Comparison of ENCODE assay signal across 8 cellular contexts in the genomic region with DNA sequence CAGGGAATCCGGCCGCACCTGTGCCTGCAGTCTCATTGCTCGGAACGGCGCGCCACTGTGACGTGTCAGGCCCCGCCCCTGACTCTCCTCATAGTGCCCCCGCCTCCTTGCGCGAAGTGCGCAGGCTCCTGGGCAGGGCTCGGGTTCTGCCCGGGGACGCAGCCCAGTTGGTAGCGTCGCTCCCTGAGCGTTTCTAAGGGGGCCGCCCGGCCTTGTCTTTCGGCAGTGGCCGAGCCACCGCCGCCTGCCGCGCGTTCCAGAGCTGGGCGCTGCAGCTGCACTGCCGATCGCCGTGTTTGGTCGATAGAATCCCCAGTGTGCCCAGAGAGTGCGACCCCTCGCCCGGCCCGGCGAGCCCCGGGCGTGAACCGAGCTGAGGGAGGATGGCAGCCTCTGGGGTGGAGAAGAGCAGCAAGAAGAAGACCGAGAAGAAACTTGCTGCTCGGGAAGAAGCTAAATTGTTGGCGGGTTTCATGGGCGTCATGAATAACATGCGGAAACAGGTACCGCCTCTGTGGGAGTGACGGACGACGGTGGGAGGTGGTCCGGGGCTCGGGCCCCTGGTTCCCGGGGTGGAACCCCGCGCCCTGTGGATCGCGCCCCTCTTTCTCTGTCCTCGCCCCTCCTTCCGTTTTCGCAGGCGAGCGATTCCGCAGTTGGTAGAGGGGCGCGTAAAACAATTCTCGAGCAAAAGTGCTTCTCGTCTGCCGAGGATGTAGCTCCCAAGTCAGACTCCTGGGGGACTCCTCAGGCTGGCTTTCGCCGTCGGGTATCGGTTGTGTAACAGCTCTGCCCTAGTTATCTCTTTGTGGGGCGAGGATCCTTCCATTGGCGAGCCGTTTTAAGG.
DNase-seq lines count a peak whose midpoint lies in the region; ATAC-seq lines count a peak whose summit lies in the region.

A gene with protein sequence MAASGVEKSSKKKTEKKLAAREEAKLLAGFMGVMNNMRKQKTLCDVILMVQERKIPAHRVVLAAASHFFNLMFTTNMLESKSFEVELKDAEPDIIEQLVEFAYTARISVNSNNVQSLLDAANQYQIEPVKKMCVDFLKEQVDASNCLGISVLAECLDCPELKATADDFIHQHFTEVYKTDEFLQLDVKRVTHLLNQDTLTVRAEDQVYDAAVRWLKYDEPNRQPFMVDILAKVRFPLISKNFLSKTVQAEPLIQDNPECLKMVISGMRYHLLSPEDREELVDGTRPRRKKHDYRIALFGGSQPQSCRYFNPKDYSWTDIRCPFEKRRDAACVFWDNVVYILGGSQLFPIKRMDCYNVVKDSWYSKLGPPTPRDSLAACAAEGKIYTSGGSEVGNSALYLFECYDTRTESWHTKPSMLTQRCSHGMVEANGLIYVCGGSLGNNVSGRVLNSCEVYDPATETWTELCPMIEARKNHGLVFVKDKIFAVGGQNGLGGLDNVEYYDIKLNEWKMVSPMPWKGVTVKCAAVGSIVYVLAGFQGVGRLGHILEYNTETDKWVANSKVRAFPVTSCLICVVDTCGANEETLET (plus strand): TSS at position 142 of the 847 bp plus-strand sequence. CDS start 242 bp downstream, at position 384.

- peak within 1 kb of the TSS; percentile 51 to 91 (median 85) for H3K27ac ChIP-seq in BLaER1 treated with 17β-estradiol and CSF1 and Interleukin-3, amounts not matched to agents 10 nM and 100 nM

- DNase-seq in NCI-H69 (lab: John Stamatoyannopoulos, UW) (peak; percentile 98), dedifferentiated amniotic fluid mesenchymal stem cell (ENCODE audit: extremely low spot score) (peak; percentile 91), left kidney (ENCODE audit: low read depth, low spot score) (peak; percentile 99)
- DNase-seq in activated CD4-positive, alpha-beta T cell treated with anti-CD3 and anti-CD28 coated beads, Interleukin-2, amount 50 U/mL, for 1 hour: peak; percentile 96
- peak; percentile 93 for DNase-seq in stimulated activated CD4-positive, alpha-beta T cell treated with anti-CD3 and anti-CD28 coated beads, Interleukin-2, amount 100 ng/mL, for 4 hours (ENCODE audit: low read depth)

- peak within 1 kb of the TSS; percentile 80 to 94 (median 86) for H3K9ac ChIP-seq in BLaER1 treated with 17β-estradiol and CSF1 and Interleukin-3, amounts not matched to agents 10 nM and 100 nM

- peaks cover 0 to 36% (median 13%) of the 10 kb centered on the region in 11 experiments; a peak in 9 of 22 replicates for H4K20me1 ChIP-seq in BLaER1 treated with 17β-estradiol and CSF1 and Interleukin-3, amounts not matched to agents 10 nM and 100 nM

- peak within 1 kb of the TSS; percentile 77 to 95 (median 86) for H3K4me3 ChIP-seq in BLaER1 treated with 17β-estradiol and CSF1 and Interleukin-3, amounts not matched to agents 10 nM and 100 nM

- H3K27me3 ChIP-seq in BLaER1 treated with 17β-estradiol and CSF1 and Interleukin-3, amounts not matched to agents 10 nM and 100 nM: no peaks in the 10 kb centered on the region

- peaks cover 19 to 29% (median 26%) of the 10 kb centered on the region in 10 experiments for H3K4me1 ChIP-seq in BLaER1 treated with 17β-estradiol and CSF1 and Interleukin-3, amounts not matched to agents 10 nM and 100 nM

- peaks cover 0 to 14% (median 5%) of the 10 kb centered on the region in 11 experiments; a peak in 11 of 22 replicates for H3K36me3 ChIP-seq in BLaER1 treated with 17β-estradiol and CSF1 and Interleukin-3, amounts not matched to agents 10 nM and 100 nM

- peak within 1 kb of the TSS; percentile 83 to 95 (median 89) for H3K4me2 ChIP-seq in BLaER1 treated with 17β-estradiol and CSF1 and Interleukin-3, amounts not matched to agents 10 nM and 100 nM

- ATAC-seq in GM19328 (IDR thresholded peaks at IDR 0.05; ENCODE audit: unreplicated experiment) (peak; percentile 95), HG03520 (IDR thresholded peaks at IDR 0.05; ENCODE audit: unreplicated experiment) (peak; percentile 96)

- H3K9me3 ChIP-seq in BLaER1 treated with 17β-estradiol and CSF1 and Interleukin-3, amounts not matched to agents 10 nM and 100 nM (replicated peaks in 1 of 11): peaks cover 8 to 19% (median 13%) of the 10 kb centered on the region in 11 experiments

Comparison
In these comparisons a context has a peak if more than half of its experiments do, and no peak if none do; other contexts are left out.
1. Peak in every context shown above with its lines: DNase-seq, ATAC-seq, H3K4me3 ChIP-seq and H3K27ac ChIP-seq.